ENCODE assay signal across 7 cellular contexts in genomic region chrX:132101206-132101605, GRCh38. TPM values are rescaled to one million over a fixed set of nuclear protein-coding genes. Genes with fewer than 3 reads are reported as not detected.
"Had no signal": no experiment of that assay in that cellular context is flagged by ENCODE, and none has a peak within 500 bp of the region (broad histone marks: within the 10 kb centered on the region; RNA-seq: fewer than 3 reads in every experiment).

No MANE protein-coding gene starts in this region.

- DNase-seq: H9, HCEC 1CT, IMR-90, KBM-7 had no signal

- H3K4me2 ChIP-seq: GM23338 had no signal

- H2AFZ ChIP-seq: GM23338 had no signal

- H3K4me3 ChIP-seq: GM23338 had no signal

RNA-seq across cellular contexts. Expression of gene FRMD7, which starts 26.6 kb away (rescaled TPM):
- total RNA-seq: GM23338, H1, H9, HT-29, IMR-90 had no signal
- polyA plus RNA-seq: GM23338, H1, IMR-90 had no signal
